ENCODE assay signal across 12 cellular contexts in genomic region chr22:19873138-19873959, GRCh38. TPM values are rescaled to one million over a fixed set of nuclear protein-coding genes. Genes with fewer than 3 reads are reported as not detected.
DNase-seq lines count a peak whose midpoint lies in the region; ATAC-seq and TF ChIP-seq lines count a peak whose summit lies in the region.
"Had no signal": no experiment of that assay in that cellular context is flagged by ENCODE, and none has a peak within 500 bp of the region (broad histone marks: within the 10 kb centered on the region; RNA-seq: fewer than 3 reads in every experiment).

No MANE protein-coding gene starts in this region.

- H3F3A ChIP-seq in SK-N-SH (replicated peaks; ENCODE audit: insufficient read depth) = no peaks in the 10 kb centered on the region

- H2AFZ ChIP-seq in SK-N-SH (ENCODE audit: low read depth) = no peak overlapping the region

- ATAC-seq in SK-N-SH treated with all-trans-retinoic acid at 6 μM for 48 hours (no peak), GM18909 (IDR thresholded peaks at IDR 0.05; ENCODE audit: poor library complexity, unreplicated experiment) (no peak)

- POLR2A ChIA-PET in SK-N-SH (lab: Yijun Ruan, JAX) (no interaction called here), HEK293 (lab: Yijun Ruan, JAX) (no interaction called here)

- peak; percentile 25 for DNase-seq in SK-N-SH
- DNase-seq in dermis blood vessel endothelial cell = peak; percentile 24
- peak in 8 of 10 donors; percentile 2 to 76 (median 17) for DNase-seq in posterior cingulate gyrus
- DNase-seq in nucleus accumbens (lab: John Stamatoyannopoulos, UW) = no peak
- no peak for DNase-seq in COLO829 (ENCODE audit: low spot score)
- DNase-seq: cortex of kidney, HFFc6, Karpas-422 had no signal

- TF ChIP-seq RAD21 in SK-N-SH (IDR thresholded peaks at IDR 0.05; ENCODE audit: low read length) = no peak

- H3K27ac ChIP-seq in SK-N-SH (ENCODE audit: low read depth in 2 of 2, low read length in 1 of 2) = no peak overlapping the region
- no peak overlapping the region for H3K27ac ChIP-seq in HEK293 (ENCODE audit: extremely low read depth, low read depth, low read length)

- H3K36me3 ChIP-seq in SK-N-SH (replicated peaks in 1 of 2; ENCODE audit: control insufficient read depth in 1 of 2, insufficient read depth in 2 of 2, low read length in 1 of 2) = no peaks in the 10 kb centered on the region
- H3K36me3 ChIP-seq in HEK293 (ENCODE audit: control insufficient read depth in 2 of 2, insufficient read depth in 1 of 2, low read length in 2 of 2) = no peaks in the 10 kb centered on the region

- H3K4me1 ChIP-seq in SK-N-SH (ENCODE audit: control insufficient read depth in 1 of 2, insufficient read depth in 2 of 2, low read depth in 1 of 2, low read length in 1 of 2) (peaks cover 5 to 21% of the 10 kb centered on the region in 2 experiments; a peak in 2 of 4 replicates), HEK293 (ENCODE audit: control insufficient read depth, insufficient read depth, low read length) (peaks cover 21% of the 10 kb centered on the region)

- H3K9me2 ChIP-seq in SK-N-SH = no peaks in the 10 kb centered on the region

- no peak overlapping the region for H3K4me3 ChIP-seq in SK-N-SH (ENCODE audit: low read depth in 2 of 2, low read length in 1 of 2)
- no peak overlapping the region for H3K4me3 ChIP-seq in HEK293 (ENCODE audit: low read depth, low read length)
- H3K4me3 ChIP-seq: A549 had no signal

- H3K27me3 ChIP-seq in SK-N-SH (ENCODE audit: insufficient read depth) = no peaks in the 10 kb centered on the region

- no peak overlapping the region for H3K9ac ChIP-seq in SK-N-SH

- no peak for TF ChIP-seq EP300 in SK-N-SH (IDR thresholded peaks at IDR 0.05; ENCODE audit: borderline replicate concordance in 1 of 2, low read depth in 1 of 2, low read length in 1 of 2)

- H3K9me3 ChIP-seq in SK-N-SH (no peaks in the 10 kb centered on the region), HEK293 (ENCODE audit: control insufficient read depth, insufficient read depth, low read depth, low read length) (no peaks in the 10 kb centered on the region)
- H3K9me3 ChIP-seq: A549 had no signal

- H3K4me2 ChIP-seq in SK-N-SH = no peak overlapping the region
- H3K4me2 ChIP-seq: A549 had no signal

- H3K79me2 ChIP-seq in SK-N-SH (ENCODE audit: insufficient read depth) = peaks cover 6% of the 10 kb centered on the region; the same call in 1 of the 2 replicates

- WGBS in SK-N-SH (ENCODE audit: low lambda C conversion rate) = 97% methylated on average over 22 of the region's 27 CpGs

- TF ChIP-seq CTCF in SK-N-SH (IDR thresholded peaks at IDR 0.05) (no peak), HEK293 (tag by site-specific recombination; IDR thresholded peaks at IDR 0.05) (no peak)

- H4K20me1 ChIP-seq in SK-N-SH (ENCODE audit: insufficient read depth) = no peaks in the 10 kb centered on the region

- intact Hi-C loops in posterior cingulate gyrus (cut with DNase I) = no loop called here

- CTCF ChIA-PET in SK-N-SH (lab: Yijun Ruan, JAX) = interaction anchor here (1.0 to 6.1 kb wide), 5 partner anchors 31 to 143 kb away, joined by 3 to 64 read pairs (median 5); no protein-coding TSS in a partner anchor
- CTCF ChIA-PET in HEK293 (lab: Yijun Ruan, JAX) = interaction anchor here (1.2 kb wide), 1 partner anchor 143 kb away, joined by 3 read pairs; no protein-coding TSS in a partner anchor

TF ChIP-seq in SK-N-SH, 30 proteins besides CTCF, POLR2A, EP300 and RAD21 (continues in another document):
- TF ChIP-seq GATA2 (CRISPR knock-in tag; IDR thresholded peaks at IDR 0.05) = no peak
- TF ChIP-seq SIN3A (IDR thresholded peaks at IDR 0.05; ENCODE audit: borderline replicate concordance, low read depth, low read length) = no peak
- no peak for TF ChIP-seq POLR2AphosphoS5 (IDR thresholded peaks at IDR 0.05; ENCODE audit: low read depth, low read length)
- TF ChIP-seq FOXM1 (IDR thresholded peaks at IDR 0.05; ENCODE audit: low read depth) = no peak
- TF ChIP-seq YY1 (IDR thresholded peaks at IDR 0.05; ENCODE audit: low read depth) = no peak

TF ChIP-seq in SK-N-SH treated with all-trans-retinoic acid at 6 μM for 48 hours, 23 proteins besides CTCF, POLR2A, EP300 and RAD21:
- TF ChIP-seq ARNTL (CRISPR knock-in tag; IDR thresholded peaks at IDR 0.05; ENCODE audit: borderline replicate concordance, low read depth) = no peak
- TF ChIP-seq TSHZ2 (CRISPR knock-in tag; IDR thresholded peaks at IDR 0.05) = no peak
TF ChIP-seq in SK-N-SH treated with all-trans-retinoic acid at 6 μM for 48 hours: peak in this region for 0.

TF ChIP-seq in HEK293, 187 proteins besides CTCF, POLR2A, EP300 and RAD21 (continues in another document):
- TF ChIP-seq ZNF514 (tag by site-specific recombination; IDR thresholded peaks at IDR 0.05) (no peak), SP7 (tag by site-specific recombination; IDR thresholded peaks at IDR 0.05) (peak; percentile 88), ZNF768 (tag by site-specific recombination; IDR thresholded peaks at IDR 0.05) (no peak), ZNF112 (tag by site-specific recombination; IDR thresholded peaks at IDR 0.05) (no peak), ZBTB1 (tag by site-specific recombination; IDR thresholded peaks at IDR 0.05) (no peak), ZNF114 (tag by site-specific recombination; IDR thresholded peaks at IDR 0.05) (no peak), REPIN1 (tag by site-specific recombination; IDR thresholded peaks at IDR 0.05; ENCODE audit: low read depth) (no peak), ZNF626 (tag by site-specific recombination; IDR thresholded peaks at IDR 0.05) (no peak), ZBTB8A (tag by site-specific recombination; IDR thresholded peaks at IDR 0.05) (peak; percentile 8; the same call in 1 of the 2 replicates), ZIC2 (tag by site-specific recombination; IDR thresholded peaks at IDR 0.05) (peak; percentile 49; the same call in 1 of the 2 replicates), YY1 (tag by site-specific recombination; IDR thresholded peaks at IDR 0.05) (no peak), ZNF571 (tag by site-specific recombination; IDR thresholded peaks at IDR 0.05) (no peak), ZNF157 (tag by site-specific recombination; IDR thresholded peaks at IDR 0.05) (no peak), GLIS2 (tag by site-specific recombination; IDR thresholded peaks at IDR 0.05) (peak; percentile 85), SP2 (tag by site-specific recombination; IDR thresholded peaks at IDR 0.05) (no peak), ZNF423 (tag by site-specific recombination; IDR thresholded peaks at IDR 0.05) (0 out of 2 replicates have a peak, but pooled peaks have one; percentile 27), ZNF544 (tag by site-specific recombination; IDR thresholded peaks at IDR 0.05) (no peak), ZFP37 (tag by site-specific recombination; IDR thresholded peaks at IDR 0.05) (no peak), TSHZ1 (tag by site-specific recombination; IDR thresholded peaks at IDR 0.05; ENCODE audit: borderline replicate concordance) (no peak), ZNF350 (tag by site-specific recombination; IDR thresholded peaks at IDR 0.05) (no peak)

RNA-seq across cellular contexts. Expression of gene GNB1L, which starts 18.7 kb away (rescaled TPM):
- polyA plus RNA-seq in SK-N-SH (2012; rRNA removed) = 3.2 and 5.9 TPM in 2 replicates
- polyA plus RNA-seq in SK-N-SH (2012; cell fraction: cytosol; rRNA removed) = 2.0 and 4.8 TPM in 2 replicates
- 7.7 and 10.0 TPM in 2 replicates for polyA plus RNA-seq in SK-N-SH (2012; cell fraction: nucleus; rRNA removed)
- total RNA-seq in dermis blood vessel endothelial cell = 7.3 and 12.4 TPM in 2 replicates

RNA-seq across cellular contexts. Expression of gene RTL10, which starts 18.7 kb away (rescaled TPM):
- polyA plus RNA-seq in SK-N-SH (2012; rRNA removed) = 7.8 and 8.0 TPM in 2 replicates
- 3.0 and 4.0 TPM in 2 replicates for polyA plus RNA-seq in SK-N-SH (2012; cell fraction: cytosol; rRNA removed)
- polyA plus RNA-seq in SK-N-SH (2012; cell fraction: nucleus; rRNA removed) = 23.0 and 24.3 TPM in 2 replicates
- 28.1 and 30.7 TPM in 2 replicates for total RNA-seq in dermis blood vessel endothelial cell

Comparison
In these comparisons a context has a peak if more than half of its experiments do, and no peak if none do; other contexts are left out.
1. DNase-seq: peak in SK-N-SH (single experiment), dermis blood vessel endothelial cell (single experiment) and posterior cingulate gyrus (8 of 10); none in nucleus accumbens (0 of 56) and COLO829 (single experiment).